Comparison of ENCODE assay signal across 19 cellular contexts in the genomic region with DNA sequence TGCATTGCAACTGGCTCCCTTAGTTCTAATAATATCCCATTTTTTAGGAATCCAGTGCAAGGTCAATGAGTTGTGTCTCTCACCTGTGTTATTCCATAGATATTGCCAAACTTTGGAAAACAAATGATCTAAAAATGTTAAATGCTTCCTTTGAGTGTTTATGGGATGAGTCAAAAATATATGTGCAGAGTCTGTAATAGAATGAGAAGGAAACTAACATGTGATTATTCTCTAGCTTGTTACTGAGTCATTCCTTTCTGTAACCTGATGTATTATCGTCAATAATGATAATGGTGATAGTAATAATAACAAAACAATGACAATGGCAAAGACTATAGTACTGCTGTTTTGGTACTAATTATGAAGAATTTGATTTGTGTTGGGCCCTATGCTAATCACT. TPM values are rescaled to one million over a fixed set of nuclear protein-coding genes. Genes with fewer than 3 reads are reported as not detected.
DNase-seq lines count a peak whose midpoint lies in the region; ATAC-seq, FAIRE-seq and TF ChIP-seq lines count a peak whose summit lies in the region.
"Had no signal": no experiment of that assay in that cellular context is flagged by ENCODE, and none has a peak within 500 bp of the region (broad histone marks: within the 10 kb centered on the region; RNA-seq: fewer than 3 reads in every experiment).

No MANE protein-coding gene starts in this region.

- H3K36me3 ChIP-seq in RWPE2 (ENCODE audit: low read depth) (no peaks in the 10 kb centered on the region), endodermal cell (ENCODE audit: control insufficient read depth, insufficient read depth, low read length) (no peaks in the 10 kb centered on the region)
- H3K36me3 ChIP-seq: BLaER1 had no signal

- TF ChIP-seq CTCF in D721Med (IDR thresholded peaks at IDR 0.05; ENCODE audit: insufficient read depth, missing control alignments) (no peak), RWPE2 (IDR thresholded peaks at IDR 0.05; ENCODE audit: poor library complexity, severe bottlenecking) (no peak), endodermal cell (conservative IDR thresholded peaks at IDR 0.05) (no peak)

- H3K9ac ChIP-seq in endodermal cell (ENCODE audit: extremely low read depth, low read length, poor library complexity, severe bottlenecking), result no peak overlapping the region
- H3K9ac ChIP-seq: BLaER1, GM23248 had no signal

- no peak overlapping the region for H3K27ac Mint-ChIP-seq in endodermal cell
- H3K27ac Mint-ChIP-seq: CD14-positive monocyte; CD4-positive, alpha-beta memory T cell; HFFc6 had no signal

- H3K9me3 ChIP-seq in RWPE2 (ENCODE audit: severe bottlenecking) (no peaks in the 10 kb centered on the region), endodermal cell (ENCODE audit: control insufficient read depth, low read length) (no peaks in the 10 kb centered on the region)
- H3K9me3 ChIP-seq: BLaER1 had no signal

- peak; percentile 91 for FAIRE-seq in D721Med (lab: Jason Lieb, UNC)
- FAIRE-seq: GM19239 had no signal

- H3K36me3 Mint-ChIP-seq in endodermal cell (ENCODE audit: low read depth), result no peaks in the 10 kb centered on the region
- H3K36me3 Mint-ChIP-seq: CD14-positive monocyte; CD4-positive, alpha-beta memory T cell had no signal

- no peak overlapping the region for H3K4me3 Mint-ChIP-seq in endodermal cell
- H3K4me3 Mint-ChIP-seq: CD14-positive monocyte; CD4-positive, alpha-beta memory T cell; HFFc6 had no signal

- intact Hi-C loops in posterior cingulate gyrus (cut with DNase I), result no loop called here

- no peak for DNase-seq in D721Med (ENCODE audit: insufficient read length, low spot score)
- no peak for DNase-seq in RWPE2 (ENCODE audit: low spot score)
- DNase-seq in endodermal cell, result no peak
- DNase-seq in kidney tubule cell (ENCODE audit: low spot score), result peak; percentile 21
- no peak for DNase-seq in posterior cingulate gyrus
- no peak for DNase-seq in activated CD4-positive, alpha-beta T cell treated with anti-CD3 and anti-CD28 coated beads for 4 hours
- no peak for DNase-seq in iPS-NIHi7 (ENCODE audit: extremely low spot score)
- DNase-seq: 8988T; CD4-positive, alpha-beta memory T cell; DMS79 treated with DMSO at 0.1 percent for 48 hours; GF-D8; GM23248; H7; HFFc6 had no signal

- no peaks in the 10 kb centered on the region for H3K4me1 ChIP-seq in RWPE2 (ENCODE audit: insufficient read depth, poor library complexity, severe bottlenecking)
- peaks cover 35% of the 10 kb centered on the region for H3K4me1 ChIP-seq in endodermal cell (ENCODE audit: control insufficient read depth, insufficient read depth, low read length)
- H3K4me1 ChIP-seq: BLaER1 had no signal

- no peak overlapping the region for H3K27ac ChIP-seq in RWPE2 (ENCODE audit: poor library complexity, severe bottlenecking)
- H3K27ac ChIP-seq in endodermal cell (ENCODE audit: low read depth, low read length), result no peak overlapping the region
- H3K27ac ChIP-seq: BLaER1, GM23248 had no signal

- H3K27me3 Mint-ChIP-seq in endodermal cell (ENCODE audit: insufficient read depth), result no peaks in the 10 kb centered on the region
- H3K27me3 Mint-ChIP-seq: CD4-positive, alpha-beta memory T cell had no signal

- no peak overlapping the region for H3K4me3 ChIP-seq in RWPE2 (ENCODE audit: severe bottlenecking)
- peak overlapping the region; percentile 16 for H3K4me3 ChIP-seq in endodermal cell (ENCODE audit: low read length)
- H3K4me3 ChIP-seq: BLaER1, GM23248 had no signal

- ATAC-seq in RWPE2 (ENCODE audit: low read depth) (peak; percentile 27; the same call in 1 of the 3 replicates), GM21360 (IDR thresholded peaks at IDR 0.05; ENCODE audit: unreplicated experiment) (no peak)
- ATAC-seq: HCT116 had no signal

- H3K4me1 Mint-ChIP-seq in endodermal cell, result peaks cover 56% of the 10 kb centered on the region
- H3K4me1 Mint-ChIP-seq: CD14-positive monocyte; CD4-positive, alpha-beta memory T cell had no signal

- no peaks in the 10 kb centered on the region for H3K9me3 Mint-ChIP-seq in endodermal cell
- H3K9me3 Mint-ChIP-seq: HFFc6 had no signal

- WGBS in endodermal cell (ENCODE audit: insufficient coverage in 1 of 2, insufficient read length in 1 of 2), 2 experiments, result 100% methylated on average over 1 of the region's 1 CpG; no CpG with 5 or more reads in 1 of the 2 experiments

- H3K27me3 ChIP-seq in RWPE2 (ENCODE audit: insufficient read depth, poor library complexity, severe bottlenecking) (no peaks in the 10 kb centered on the region), endodermal cell (ENCODE audit: control insufficient read depth, insufficient read depth, low read length, poor library complexity, severe bottlenecking) (no peaks in the 10 kb centered on the region)
- H3K27me3 ChIP-seq: BLaER1 had no signal

RNA-seq across cellular contexts. Expression of a gene that starts 11.5 kb away (rescaled TPM):
- 10 to 100 TPM; 28.3 to 29.4 TPM for total RNA-seq in endodermal cell
- polyA plus RNA-seq in endodermal cell (2013, experiment 1 of 2), result 20.9 TPM
- 19.3 TPM for polyA plus RNA-seq in endodermal cell (2013, experiment 2 of 2)
- total RNA-seq: CD4-positive, alpha-beta memory T cell had no signal
- polyA plus RNA-seq: CD4-positive, alpha-beta memory T cell had no signal
